ENCODE assay signal across 22 cellular contexts in genomic region chr10:6482737-6483362, GRCh38.
A peak's percentile ranks its signal among the peaks of the same experiment; 100 is the strongest.
DNase-seq lines count a peak whose midpoint lies in the region; ATAC-seq and TF ChIP-seq lines count a peak whose summit lies in the region.
"Had no signal": no experiment of that assay in that cellular context is flagged by ENCODE, and none has a peak within 500 bp of the region (broad histone marks: within the 10 kb centered on the region; RNA-seq: fewer than 3 reads in every experiment).

No MANE protein-coding gene starts in this region.

- H3K4me2 ChIP-seq in BLaER1 treated with 17β-estradiol and CSF1 and Interleukin-3, amounts not matched to agents 10 nM and 100 nM, result peak overlapping the region in 6 of 11 experiments; percentile 14 to 45 (median 40); a peak in 9 of 22 replicates

- H3K4me3 ChIP-seq in BLaER1 treated with 17β-estradiol and CSF1 and Interleukin-3, amounts not matched to agents 10 nM and 100 nM, result no peak overlapping the region
- no peak overlapping the region for H3K4me3 ChIP-seq in CD4-positive, alpha-beta memory T cell (ENCODE audit: low read length in 2 of 2)
- no peak overlapping the region for H3K4me3 ChIP-seq in testis
- H3K4me3 ChIP-seq: esophagus muscularis mucosa, sigmoid colon, thyroid gland had no signal

- no peaks in the 10 kb centered on the region for H3K27me3 Mint-ChIP-seq in CD4-positive, alpha-beta memory T cell
- no peaks in the 10 kb centered on the region for H3K27me3 Mint-ChIP-seq in activated CD8-positive, alpha-beta T cell treated with anti-CD3 and anti-CD28 coated beads, Interleukin-2, amount 10 ng/mL, durations not matched to agents 7 days and 5 days (ENCODE audit: low read depth)
- H3K27me3 Mint-ChIP-seq in immature natural killer cell (ENCODE audit: low read depth in 3 of 3), result peaks cover 0 to 3% (median 2%) of the 10 kb centered on the region in 3 donors

- H4K20me1 ChIP-seq in BLaER1 treated with 17β-estradiol and CSF1 and Interleukin-3, amounts not matched to agents 10 nM and 100 nM, result no peaks in the 10 kb centered on the region

- POLR2A ChIA-PET in CD4-positive, alpha-beta memory T cell (lab: Charles Lee; ENCODE audit: partially characterized antibody), result interaction anchor here (0.6 to 1.5 kb wide), 7 partner anchors 8 to 98 kb away, joined by 3 to 11 read pairs (median 4); partner anchors contain the start of gene PRKCQ
- POLR2A ChIA-PET in activated CD8-positive, alpha-beta T cell treated with anti-CD3 and anti-CD28 coated beads, Interleukin-2, amount 10 ng/mL, durations not matched to agents 7 days and 5 days (lab: Charles Lee), result interaction anchor here (0.8 to 1.3 kb wide), 3 partner anchors 10 to 98 kb away, joined by 3 to 5 read pairs (median 4); partner anchors contain the start of gene PRKCQ

- no peak overlapping the region for H3K9ac ChIP-seq in BLaER1 treated with 17β-estradiol and CSF1 and Interleukin-3, amounts not matched to agents 10 nM and 100 nM
- H3K9ac ChIP-seq: parathyroid adenoma had no signal

- H3K27ac Mint-ChIP-seq in CD4-positive, alpha-beta memory T cell, result peak overlapping the region; percentile 59 to 85 (median 74)
- H3K27ac Mint-ChIP-seq in activated CD8-positive, alpha-beta T cell treated with anti-CD3 and anti-CD28 coated beads, Interleukin-2, amount 10 ng/mL, durations not matched to agents 7 days and 5 days, result peak overlapping the region; percentile 79
- peak overlapping the region; percentile 91 to 97 (median 97) for H3K27ac Mint-ChIP-seq in immature natural killer cell

- peaks cover 5 to 12% (median 7%) of the 10 kb centered on the region in 10 experiments; a peak in 13 of 20 replicates for H3K4me1 ChIP-seq in BLaER1 treated with 17β-estradiol and CSF1 and Interleukin-3, amounts not matched to agents 10 nM and 100 nM
- peaks cover 29% of the 10 kb centered on the region for H3K4me1 ChIP-seq in CD4-positive, alpha-beta memory T cell (ENCODE audit: insufficient read depth, low read length)
- H3K4me1 ChIP-seq in testis, result no peaks in the 10 kb centered on the region
- H3K4me1 ChIP-seq: esophagus muscularis mucosa, parathyroid adenoma, sigmoid colon, thyroid gland had no signal

- intact Hi-C loops in CD4-positive, alpha-beta memory T cell (cut with micrococcal nuclease), result no loop called here
- intact Hi-C loops in testis (cut with DNase I; ENCODE audit: low total_unique reads), result no loop called here

- peak; percentile 61 for ATAC-seq in activated CD8-positive, alpha-beta T cell treated with anti-CD3 and anti-CD28 coated beads, Interleukin-2, amount 10 ng/mL, durations not matched to agents 7 days and 5 days
- ATAC-seq: PC-3 had no signal

- peaks cover 0 to 78% (median 57%) of the 10 kb centered on the region in 11 experiments; a peak in 16 of 22 replicates for H3K36me3 ChIP-seq in BLaER1 treated with 17β-estradiol and CSF1 and Interleukin-3, amounts not matched to agents 10 nM and 100 nM
- H3K36me3 ChIP-seq in CD4-positive, alpha-beta memory T cell (ENCODE audit: insufficient read depth, low read length), result peaks cover 86% of the 10 kb centered on the region
- no peaks in the 10 kb centered on the region for H3K36me3 ChIP-seq in testis (ENCODE audit: low read depth, missing control alignments)
- H3K36me3 ChIP-seq: esophagus muscularis mucosa, sigmoid colon had no signal

- peak overlapping the region; percentile 17 to 81 (median 59) for H3K4me3 Mint-ChIP-seq in CD4-positive, alpha-beta memory T cell
- H3K4me3 Mint-ChIP-seq in activated CD8-positive, alpha-beta T cell treated with anti-CD3 and anti-CD28 coated beads, Interleukin-2, amount 10 ng/mL, durations not matched to agents 7 days and 5 days, result peak overlapping the region; percentile 24
- H3K4me3 Mint-ChIP-seq in immature natural killer cell, result peak overlapping the region; percentile 68 to 82 (median 81)

- peak in 1 of 5 donors; percentile 20 for DNase-seq in CD4-positive, alpha-beta memory T cell
- DNase-seq in activated CD8-positive, alpha-beta T cell treated with anti-CD3 and anti-CD28 coated beads, Interleukin-2, amount 10 ng/mL, durations not matched to agents 7 days and 5 days, result no peak
- DNase-seq in immature natural killer cell (peak; percentile 43 to 54 (median 54)), GM10266 (ENCODE audit: extremely low spot score) (no peak), HT-29 (ENCODE audit: low spot score) (no peak), testis (no peak), HK-2 (ENCODE audit: unreplicated experiment) (no peak)
- DNase-seq: activated CD8-positive, alpha-beta memory T cell treated with anti-CD3 and anti-CD28 coated beads for 24 hours; activated effector memory CD4-positive, alpha-beta T cell treated with Interleukin-2 at 50 U/mL for 16 hours; DMS79 treated with DMSO at 0.1 percent for 48 hours; effector CD4-positive, alpha-beta T cell; Karpas-422; mammary epithelial cell; NCI-H187 treated with DMSO at 0.1 percent for 48 hours; NCI-H748 treated with DMSO at 0.1 percent for 48 hours; PC-3; SHP77 treated with DMSO at 0.1 percent for 48 hours; sigmoid colon; thyroid gland had no signal

- H3K36me3 Mint-ChIP-seq in CD4-positive, alpha-beta memory T cell, result peaks cover 84 to 93% of the 10 kb centered on the region in 2 donors
- H3K36me3 Mint-ChIP-seq in activated CD8-positive, alpha-beta T cell treated with anti-CD3 and anti-CD28 coated beads, Interleukin-2, amount 10 ng/mL, durations not matched to agents 7 days and 5 days (ENCODE audit: low read depth), result peaks cover 93% of the 10 kb centered on the region
- peaks cover 55 to 87% (median 77%) of the 10 kb centered on the region in 3 donors for H3K36me3 Mint-ChIP-seq in immature natural killer cell

- no peaks in the 10 kb centered on the region for H3K9me3 Mint-ChIP-seq in CD4-positive, alpha-beta memory T cell
- peaks cover 6% of the 10 kb centered on the region for H3K9me3 Mint-ChIP-seq in activated CD8-positive, alpha-beta T cell treated with anti-CD3 and anti-CD28 coated beads, Interleukin-2, amount 10 ng/mL, durations not matched to agents 7 days and 5 days (ENCODE audit: insufficient read depth)
- H3K9me3 Mint-ChIP-seq in immature natural killer cell, result no peaks in the 10 kb centered on the region

- peaks cover 0 to 8% (median 0%) of the 10 kb centered on the region in 11 experiments; a peak in 2 of 22 replicates for H3K9me3 ChIP-seq in BLaER1 treated with 17β-estradiol and CSF1 and Interleukin-3, amounts not matched to agents 10 nM and 100 nM (replicated peaks in 1 of 11)
- no peaks in the 10 kb centered on the region for H3K9me3 ChIP-seq in CD4-positive, alpha-beta memory T cell (ENCODE audit: control insufficient read depth in 1 of 2, low read length in 2 of 2)
- H3K9me3 ChIP-seq in testis, result no peaks in the 10 kb centered on the region
- H3K9me3 ChIP-seq: esophagus muscularis mucosa, sigmoid colon, thyroid gland had no signal

- TF ChIP-seq POLR2A in testis (IDR thresholded peaks at IDR 0.05), result no peak

- H3K27ac ChIP-seq in BLaER1 treated with 17β-estradiol and CSF1 and Interleukin-3, amounts not matched to agents 10 nM and 100 nM, result no peak overlapping the region
- peak overlapping the region; percentile 24 for H3K27ac ChIP-seq in CD4-positive, alpha-beta memory T cell (ENCODE audit: low read depth, low read length)
- no peak overlapping the region for H3K27ac ChIP-seq in testis
- H3K27ac ChIP-seq: esophagus muscularis mucosa, parathyroid adenoma, sigmoid colon, thyroid gland had no signal

- CTCF ChIA-PET in CD4-positive, alpha-beta memory T cell (lab: Charles Lee; ENCODE audit: partially characterized antibody), result interaction anchor here (0.9 to 6.2 kb wide), 5 partner anchors 9 to 310 kb away, joined by 3 to 27 read pairs (median 3); no protein-coding TSS in a partner anchor
- CTCF ChIA-PET in activated CD8-positive, alpha-beta T cell treated with anti-CD3 and anti-CD28 coated beads, Interleukin-2, amount 10 ng/mL, durations not matched to agents 7 days and 5 days (lab: Charles Lee), result interaction anchor here (0.6 to 1.5 kb wide), 6 partner anchors 9 to 185 kb away, joined by 3 to 7 read pairs (median 4); no protein-coding TSS in a partner anchor

- no peaks in the 10 kb centered on the region for H3K27me3 ChIP-seq in BLaER1 treated with 17β-estradiol and CSF1 and Interleukin-3, amounts not matched to agents 10 nM and 100 nM
- H3K27me3 ChIP-seq in CD4-positive, alpha-beta memory T cell (ENCODE audit: insufficient read depth, low read length), result no peaks in the 10 kb centered on the region
- H3K27me3 ChIP-seq in testis, result no peaks in the 10 kb centered on the region
- H3K27me3 ChIP-seq: esophagus muscularis mucosa, sigmoid colon, thyroid gland had no signal

- TF ChIP-seq CTCF in GM10266 (IDR thresholded peaks at IDR 0.05; ENCODE audit: control insufficient read depth, insufficient read depth, low read depth, missing control alignments), result no peak
- TF ChIP-seq CTCF in testis (IDR thresholded peaks at IDR 0.05), result no peak

- 91 to 94% methylated on average over 9 of the region's 9 CpGs for whole genome bisulfite sequencing in testis, 2 donors

- peaks cover 27 to 45% (median 36%) of the 10 kb centered on the region in 4 donors for H3K4me1 Mint-ChIP-seq in CD4-positive, alpha-beta memory T cell
- H3K4me1 Mint-ChIP-seq in activated CD8-positive, alpha-beta T cell treated with anti-CD3 and anti-CD28 coated beads, Interleukin-2, amount 10 ng/mL, durations not matched to agents 7 days and 5 days (ENCODE audit: low read depth), result peaks cover 59% of the 10 kb centered on the region
- peaks cover 55 to 58% of the 10 kb centered on the region in 2 donors for H3K4me1 Mint-ChIP-seq in immature natural killer cell

Comparison
In these comparisons a context has a peak if more than half of its experiments do, and no peak if none do; other contexts are left out.
1. DNase-seq: peak in immature natural killer cell (3 of 3); none in activated CD8-positive, alpha-beta T cell treated with anti-CD3 and anti-CD28 coated beads, Interleukin-2, amount 10 ng/mL, durations not matched to agents 7 days and 5 days (single experiment), GM10266 (single experiment), HT-29 (single experiment), testis (single experiment) and HK-2 (single experiment).
2. H3K4me3 Mint-ChIP-seq: peak in every context shown above with its lines; median percentile 81 in immature natural killer cell; 59 in CD4-positive, alpha-beta memory T cell; 24 in activated CD8-positive, alpha-beta T cell treated with anti-CD3 and anti-CD28 coated beads, Interleukin-2, amount 10 ng/mL, durations not matched to agents 7 days and 5 days.
3. Peak in every context shown above with its lines, with median percentiles within 50 percentile points of each other: H3K27ac Mint-ChIP-seq.